13 cellular contexts compared by ENCODE assay signal in genomic region chr10:24457661-24458318, GRCh38.
A peak's percentile ranks its signal among the peaks of the same experiment; 100 is the strongest.
DNase-seq lines count a peak whose midpoint lies in the region; ATAC-seq and TF ChIP-seq lines count a peak whose summit lies in the region.
"Had no signal": no experiment of that assay in that cellular context is flagged by ENCODE, and none has a peak within 500 bp of the region (broad histone marks: within the 10 kb centered on the region; RNA-seq: fewer than 3 reads in every experiment).

No MANE protein-coding gene starts in this region.

- H3K14ac ChIP-seq in trophoblast cell (ENCODE audit: low read length): no peak overlapping the region

- peak overlapping the region; percentile 2 for H4K12ac ChIP-seq in trophoblast cell (ENCODE audit: low read depth, low read length)

- DNase-seq in GDM1 (lab: John Stamatoyannopoulos, UW) (peak; percentile 65), PC-3 (peak; percentile 86), trophoblast cell (no peak), A172 (ENCODE audit: low spot score) (no peak), DMS79 (lab: John Stamatoyannopoulos, UW) (no peak), HAP-1 (ENCODE audit: low spot score in 2 of 2) (no peak)
- DNase-seq: activated CD4-positive, alpha-beta memory T cell treated with anti-CD3 and anti-CD28 coated beads, Interleukin-2, amount 10 ng/mL, durations not matched to agents 7 days and 5 days; endodermal cell; kidney; NCI-H526 treated with DMSO at 0.1 percent for 48 hours had no signal

- POLR2A ChIA-PET in PC-3 (lab: Charles Lee; ENCODE audit: unreplicated experiment): no interaction called here

- H3K9me2 ChIP-seq in PC-3 (replicated peaks; ENCODE audit: low read length): no peaks in the 10 kb centered on the region

- H3K4me2 ChIP-seq in PC-3 (ENCODE audit: low read length) (peak overlapping the region; percentile 43; the same call in 1 of the 2 replicates), trophoblast cell (ENCODE audit: low read length) (peak overlapping the region; percentile 12)
- H3K4me2 ChIP-seq: KMS-11 had no signal

- CTCF ChIA-PET in PC-3 (lab: Charles Lee): no interaction called here

- H2BK12ac ChIP-seq in trophoblast cell (ENCODE audit: low read length): peak overlapping the region; percentile 15

- peaks cover 37% of the 10 kb centered on the region for H3K4me1 ChIP-seq in PC-3 (ENCODE audit: insufficient read depth, low read length)
- H3K4me1 ChIP-seq in trophoblast cell (ENCODE audit: control insufficient read depth in 1 of 2, insufficient read depth in 2 of 2, low read length in 2 of 2): peaks cover 11 to 22% of the 10 kb centered on the region in 2 experiments
- H3K4me1 ChIP-seq in HAP-1: peaks cover 11% of the 10 kb centered on the region

- no peaks in the 10 kb centered on the region for H3K27me3 ChIP-seq in PC-3 (ENCODE audit: low read length)
- no peaks in the 10 kb centered on the region for H3K27me3 ChIP-seq in trophoblast cell (ENCODE audit: insufficient read depth, low read length)
- H3K27me3 ChIP-seq in HAP-1 (ENCODE audit: low read depth): no peaks in the 10 kb centered on the region

- H3K9ac ChIP-seq in PC-3 (ENCODE audit: low read length) (peak overlapping the region; percentile 55; the same call in 1 of the 2 replicates), trophoblast cell (ENCODE audit: low read length) (no peak overlapping the region)
- H3K9ac ChIP-seq: KMS-11 had no signal

- in situ Hi-C loops in HAP-1 (cut with MboI; ENCODE audit: low sequenced_read_pairs): no loop called here

- peak overlapping the region; percentile 29 for H2BK5ac ChIP-seq in trophoblast cell (ENCODE audit: low read depth, low read length, poor library complexity)

- H3K79me2 ChIP-seq in PC-3 (ENCODE audit: low read length): no peaks in the 10 kb centered on the region
- H3K79me2 ChIP-seq in trophoblast cell (ENCODE audit: control insufficient read depth, insufficient read depth, low read length, poor library complexity): peaks cover 3% of the 10 kb centered on the region

- H2AFZ ChIP-seq in PC-3 (ENCODE audit: low read length): no peak overlapping the region; the same call in 1 of the 2 replicates
- H2AFZ ChIP-seq in trophoblast cell (ENCODE audit: insufficient read depth, low read length, poor library complexity): no peak overlapping the region

- H3K18ac ChIP-seq in trophoblast cell (ENCODE audit: low read length): peak overlapping the region; percentile 1

- no peak overlapping the region for H3K4ac ChIP-seq in trophoblast cell (ENCODE audit: low read depth, low read length)

- no peak overlapping the region for H2BK120ac ChIP-seq in trophoblast cell (ENCODE audit: insufficient read depth, low read length, poor library complexity)

- no peak for TF ChIP-seq CTCF in PC-3 (conservative IDR thresholded peaks at IDR 0.05; ENCODE audit: low read depth, low read length)

- H3K36me3 ChIP-seq in PC-3 (ENCODE audit: low read depth, low read length) (no peaks in the 10 kb centered on the region), trophoblast cell (ENCODE audit: control insufficient read depth in 1 of 2, insufficient read depth in 2 of 2, low read length in 2 of 2) (peaks cover 8 to 22% of the 10 kb centered on the region in 2 experiments), HAP-1 (replicated peaks) (no peaks in the 10 kb centered on the region)

- peak overlapping the region; percentile 28 for H4K91ac ChIP-seq in trophoblast cell (ENCODE audit: low read depth, low read length)

- peak; percentile 68 for ATAC-seq in PC-3
- peak; percentile 82 for ATAC-seq in esophagus mucosa
- ATAC-seq in HG03457 (IDR thresholded peaks at IDR 0.05; ENCODE audit: unreplicated experiment): no peak

- intact Hi-C loops in PC-3 (cut with micrococcal nuclease): no loop called here

- no peak overlapping the region for H4K8ac ChIP-seq in trophoblast cell (ENCODE audit: low read depth, low read length)

- peaks cover 11% of the 10 kb centered on the region for H3K79me1 ChIP-seq in trophoblast cell (ENCODE audit: low read length)

- no peak overlapping the region for H2AK5ac ChIP-seq in trophoblast cell (ENCODE audit: low read length)

- BruUV-seq in PC-3 (replicated peaks; lab: Mats Ljungman, UMichigan): no TSS peak

- no peaks in the 10 kb centered on the region for H4K20me1 ChIP-seq in PC-3 (ENCODE audit: low read length)

- no peak overlapping the region for H3K4me3 ChIP-seq in PC-3 (ENCODE audit: low read length)
- H3K4me3 ChIP-seq in trophoblast cell (ENCODE audit: low read depth, low read length): no peak overlapping the region
- no peak overlapping the region for H3K4me3 ChIP-seq in HAP-1

- H3K27ac ChIP-seq in PC-3 (ENCODE audit: low read length) (peak overlapping the region; percentile 84), trophoblast cell (ENCODE audit: low read depth, low read length) (peak overlapping the region; percentile 49)
- H3K27ac ChIP-seq: KMS-11 had no signal

- no CpG with 5 or more reads among the region's 7 CpGs for WGBS in trophoblast cell (ENCODE audit: extremely low coverage, insufficient coverage, insufficient read length)

- H3K9me3 ChIP-seq in PC-3 (ENCODE audit: low read length): no peaks in the 10 kb centered on the region
- no peaks in the 10 kb centered on the region for H3K9me3 ChIP-seq in trophoblast cell (ENCODE audit: insufficient read depth, low read depth, low read length)
- no peaks in the 10 kb centered on the region for H3K9me3 ChIP-seq in HAP-1

- no peak overlapping the region for H3K23ac ChIP-seq in trophoblast cell (ENCODE audit: low read length)

- peaks cover 4% of the 10 kb centered on the region for H3F3A ChIP-seq in PC-3 (ENCODE audit: low read length, unreplicated experiment)

Comparison
In these comparisons a context has a peak if more than half of its experiments do, and no peak if none do; other contexts are left out.
1. DNase-seq: peak in GDM1 (single experiment) and PC-3 (single experiment); none in trophoblast cell (0 of 2), A172 (single experiment), DMS79 (single experiment) and HAP-1 (0 of 2).